21 cellular contexts compared by ENCODE assay signal in the genomic region with DNA sequence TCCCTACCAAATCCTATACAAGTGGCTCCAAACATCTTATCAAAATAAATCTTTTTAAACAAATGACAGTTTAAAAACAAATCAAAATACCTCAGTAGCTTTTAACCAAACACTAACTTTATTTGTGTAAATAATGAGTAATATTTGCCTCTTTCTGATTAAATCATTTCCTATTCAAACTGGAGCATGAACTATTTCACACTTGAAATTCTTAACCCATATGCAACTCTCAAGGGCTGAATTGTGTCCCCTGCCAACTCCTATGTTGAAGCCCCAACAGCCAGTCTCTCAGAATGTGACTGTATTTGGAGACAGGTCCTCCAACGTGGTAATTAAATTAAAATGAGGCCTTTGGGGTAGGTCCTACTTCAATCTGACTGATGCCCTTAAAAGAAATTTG. TPM values are rescaled to one million over a fixed set of nuclear protein-coding genes. Genes with fewer than 3 reads are reported as not detected.
DNase-seq lines count a peak whose midpoint lies in the region; ATAC-seq and TF ChIP-seq lines count a peak whose summit lies in the region.
"Had no signal": no experiment of that assay in that cellular context is flagged by ENCODE, and none has a peak within 500 bp of the region (broad histone marks: within the 10 kb centered on the region; RNA-seq: fewer than 3 reads in every experiment).

No MANE protein-coding gene starts in this region.

- peaks cover 8 to 24% of the 10 kb centered on the region in 2 donors for H3K36me3 Mint-ChIP-seq in CD14-positive monocyte
- H3K36me3 Mint-ChIP-seq in activated T-helper 2 cell treated with anti-CD3 and anti-CD28 coated beads, Interferon-gamma antibody, Interleukin-2, Interleukin-4, amounts not matched to agents 10 μg/mL and 5 μg/mL and 100 μg/mL, durations not matched to agents 14 hours and 24 hours and 36 hours (ENCODE audit: low read depth): peaks cover 30% of the 10 kb centered on the region
- H3K36me3 Mint-ChIP-seq: CD4-positive, CD25-positive, alpha-beta regulatory T cell had no signal

- no peak overlapping the region for H3K4me2 ChIP-seq in IMR-90 (ENCODE audit: low read depth, low read length)
- H3K4me2 ChIP-seq: A549 had no signal

- H3K4me1 Mint-ChIP-seq in CD14-positive monocyte: peaks cover 57% of the 10 kb centered on the region
- peaks cover 54% of the 10 kb centered on the region for H3K4me1 Mint-ChIP-seq in activated T-helper 2 cell treated with anti-CD3 and anti-CD28 coated beads, Interferon-gamma antibody, Interleukin-2, Interleukin-4, amounts not matched to agents 10 μg/mL and 5 μg/mL and 100 μg/mL, durations not matched to agents 14 hours and 24 hours and 36 hours (ENCODE audit: low read depth)
- H3K4me1 Mint-ChIP-seq: CD4-positive, CD25-positive, alpha-beta regulatory T cell had no signal

- H2AK9ac ChIP-seq in IMR-90 (replicated peaks; ENCODE audit: low read depth, low read length, poor library complexity): no peak overlapping the region

- H2BK15ac ChIP-seq in IMR-90 (ENCODE audit: low read depth, low read length): peak overlapping the region; percentile 32; the same call in 1 of the 3 replicates

- H3K27ac ChIP-seq in IMR-90 (ENCODE audit: insufficient read depth, low read length): no peak overlapping the region; the same call in 1 of the 2 replicates
- H3K27ac ChIP-seq in lower lobe of right lung: no peak overlapping the region
- no peak overlapping the region for H3K27ac ChIP-seq in testis
- H3K27ac ChIP-seq: A549, GM23248 had no signal

- no peak overlapping the region for H3K23ac ChIP-seq in IMR-90 (ENCODE audit: low read depth, low read length)

- intact Hi-C loops in CD14-positive monocyte (cut with micrococcal nuclease): loop anchor here (2.0 to 10.0 kb wide), 2 partner anchors 55 to 1271 kb away; a partner anchor contains a TSS
- intact Hi-C loops in IMR-90 (cut with micrococcal nuclease): no loop called here
- intact Hi-C loops in activated T-helper 2 cell treated with anti-CD3 and anti-CD28 coated beads, Interferon-gamma antibody, Interleukin-2, Interleukin-4, amounts not matched to agents 10 μg/mL and 5 μg/mL and 100 μg/mL, durations not matched to agents 14 hours and 24 hours and 36 hours (cut with micrococcal nuclease): loop anchor here (2.0 kb wide), 1 partner anchor 149 kb away; no protein-coding TSS in a partner anchor
- intact Hi-C loops in lower lobe of right lung (cut with DNase I): no loop called here
- intact Hi-C loops in testis (cut with DNase I; ENCODE audit: low total_unique reads): no loop called here

- no peak for TF ChIP-seq RAD21 in IMR-90 (IDR thresholded peaks at IDR 0.05; ENCODE audit: low read length)

- H3K27me3 Mint-ChIP-seq in CD14-positive monocyte (ENCODE audit: low read depth in 3 of 3): peaks cover 7 to 19% (median 15%) of the 10 kb centered on the region in 3 donors
- H3K27me3 Mint-ChIP-seq in activated T-helper 2 cell treated with anti-CD3 and anti-CD28 coated beads, Interferon-gamma antibody, Interleukin-2, Interleukin-4, amounts not matched to agents 10 μg/mL and 5 μg/mL and 100 μg/mL, durations not matched to agents 14 hours and 24 hours and 36 hours (ENCODE audit: low read depth): peaks cover 1% of the 10 kb centered on the region

- no peak overlapping the region for H3K14ac ChIP-seq in IMR-90 (replicated peaks; ENCODE audit: low read depth, low read length)

- H4K8ac ChIP-seq in IMR-90 (ENCODE audit: low read depth in 2 of 2, low read length in 2 of 2): no peak overlapping the region

- H4K20me1 ChIP-seq in IMR-90 (ENCODE audit: insufficient read depth, low read length): no peaks in the 10 kb centered on the region

- ATAC-seq in IMR-90 (ENCODE audit: low read depth) (no peak), lower lobe of right lung (peak; percentile 19 to 78), HG03571 (IDR thresholded peaks at IDR 0.05; ENCODE audit: unreplicated experiment) (no peak)
- ATAC-seq: A549 had no signal

- TF ChIP-seq POLR2A in IMR-90 (IDR thresholded peaks at IDR 0.05; ENCODE audit: low read depth, low read length) (no peak), testis (IDR thresholded peaks at IDR 0.05) (no peak)

- no peak overlapping the region for H3K9ac ChIP-seq in IMR-90 (ENCODE audit: low read depth, low read length)
- H3K9ac ChIP-seq: GM23248 had no signal

- peak overlapping the region in 6 of 7 donors; percentile 58 to 97 (median 94) for H3K27ac Mint-ChIP-seq in CD14-positive monocyte
- H3K27ac Mint-ChIP-seq in activated T-helper 2 cell treated with anti-CD3 and anti-CD28 coated beads, Interferon-gamma antibody, Interleukin-2, Interleukin-4, amounts not matched to agents 10 μg/mL and 5 μg/mL and 100 μg/mL, durations not matched to agents 14 hours and 24 hours and 36 hours: peak overlapping the region; percentile 52
- H3K27ac Mint-ChIP-seq: CD4-positive, CD25-positive, alpha-beta regulatory T cell; CD8-positive, alpha-beta memory T cell; IgD-negative memory B cell had no signal

- POLR2A ChIA-PET in IMR-90 (lab: Charles Lee; ENCODE audit: unreplicated experiment): interaction anchor here (0.6 kb wide), 1 partner anchor 55 kb away, joined by 3 read pairs; no protein-coding TSS in a partner anchor

- no peak overlapping the region for H4K5ac ChIP-seq in IMR-90 (ENCODE audit: low read depth, low read length)

- dilution Hi-C loops in IMR-90 (cut with HindIII; ENCODE audit: low sequenced_read_pairs, unreplicated experiment): no loop called here

- no peaks in the 10 kb centered on the region for H3K9me3 ChIP-seq in IMR-90 (ENCODE audit: control insufficient read depth, insufficient read depth, low read length)
- H3K9me3 ChIP-seq in lower lobe of right lung: no peaks in the 10 kb centered on the region
- no peaks in the 10 kb centered on the region for H3K9me3 ChIP-seq in testis

- 0 out of 2 replicates have a peak, but pooled peaks cover 3% of the 10 kb centered on the region for H3K9me1 ChIP-seq in IMR-90 (ENCODE audit: insufficient read depth, low read length)

- no peak overlapping the region for H2BK5ac ChIP-seq in IMR-90 (ENCODE audit: low read depth, low read length, poor library complexity, severe bottlenecking)

- no peak overlapping the region for H2AFZ ChIP-seq in IMR-90 (replicated peaks; ENCODE audit: low read length, poor library complexity)
- H2AFZ ChIP-seq: GM23248 had no signal

- no peaks in the 10 kb centered on the region for H3K79me1 ChIP-seq in IMR-90 (ENCODE audit: low read depth in 1 of 2, low read length in 2 of 2)

- H3K9me3 Mint-ChIP-seq in CD14-positive monocyte: peaks cover 3 to 13% (median 8%) of the 10 kb centered on the region in 7 donors
- peaks cover 40% of the 10 kb centered on the region for H3K9me3 Mint-ChIP-seq in activated T-helper 2 cell treated with anti-CD3 and anti-CD28 coated beads, Interferon-gamma antibody, Interleukin-2, Interleukin-4, amounts not matched to agents 10 μg/mL and 5 μg/mL and 100 μg/mL, durations not matched to agents 14 hours and 24 hours and 36 hours

- no peak overlapping the region for H2AK5ac ChIP-seq in IMR-90 (ENCODE audit: low read depth, low read length)

- no peak for DNase-seq in CD14-positive monocyte (ENCODE audit: low spot score)
- no peak for DNase-seq in IMR-90
- DNase-seq in activated T-helper 2 cell treated with anti-CD3 and anti-CD28 coated beads, Interferon-gamma antibody, Interleukin-2, Interleukin-4, amounts not matched to agents 10 μg/mL and 5 μg/mL and 100 μg/mL, durations not matched to agents 14 hours and 24 hours and 36 hours (ENCODE audit: low spot score): no peak
- no peak for DNase-seq in lower lobe of right lung
- no peak for DNase-seq in H7
- DNase-seq in NCI-H345 (lab: John Stamatoyannopoulos, UW): no peak
- DNase-seq in testis: no peak
- DNase-seq: CD4-positive, CD25-positive, alpha-beta regulatory T cell; CD8-positive, alpha-beta memory T cell; COR-L47; DMS 273 treated with DMSO at 0.1 percent for 48 hours; DMS79; GDM1; GM23248; HCEC 1CT; KBM-7 had no signal

- CTCF ChIA-PET in IMR-90 (lab: Yijun Ruan, JAX): no interaction called here

- H3K18ac ChIP-seq in IMR-90 (ENCODE audit: low read depth, low read length): no peak overlapping the region

- H3K36me3 ChIP-seq in IMR-90 (ENCODE audit: control insufficient read depth, insufficient read depth, low read length) (no peaks in the 10 kb centered on the region), lower lobe of right lung (no peaks in the 10 kb centered on the region), H7 (replicated peaks; ENCODE audit: control insufficient read depth, insufficient read depth, low read length) (no peaks in the 10 kb centered on the region), testis (ENCODE audit: low read depth, missing control alignments) (no peaks in the 10 kb centered on the region)

- in situ Hi-C loops in IMR-90 (cut with MboI; ENCODE audit: low sequenced_read_pairs): no loop called here

- H3K56ac ChIP-seq in IMR-90 (ENCODE audit: extremely low read depth, insufficient read depth, low read length): no peak overlapping the region

- no CpG with 5 or more reads among the region's 1 CpG for WGBS in IMR-90 (ENCODE audit: extremely low coverage in 2 of 2, insufficient read length in 1 of 2), 2 experiments
- 76 to 83% methylated on average over 1 of the region's 1 CpG for WGBS in testis, 2 donors

- peaks cover 3% of the 10 kb centered on the region; the same call in 1 of the 2 replicates for H3K4me1 ChIP-seq in IMR-90 (ENCODE audit: control insufficient read depth, insufficient read depth, low read length)
- peaks cover 9% of the 10 kb centered on the region for H3K4me1 ChIP-seq in lower lobe of right lung
- no peaks in the 10 kb centered on the region for H3K4me1 ChIP-seq in testis
- H3K4me1 ChIP-seq: A549 had no signal

- H3K4me3 Mint-ChIP-seq in CD14-positive monocyte: peak overlapping the region in 1 of 2 donors; percentile 26
- no peak overlapping the region for H3K4me3 Mint-ChIP-seq in activated T-helper 2 cell treated with anti-CD3 and anti-CD28 coated beads, Interferon-gamma antibody, Interleukin-2, Interleukin-4, amounts not matched to agents 10 μg/mL and 5 μg/mL and 100 μg/mL, durations not matched to agents 14 hours and 24 hours and 36 hours (ENCODE audit: low read depth)
- H3K4me3 Mint-ChIP-seq: B cell; CD4-positive, CD25-positive, alpha-beta regulatory T cell; CD8-positive, alpha-beta memory T cell had no signal

- no peak overlapping the region for H3K4me3 ChIP-seq in IMR-90 (ENCODE audit: insufficient read depth, low read depth, low read length)
- H3K4me3 ChIP-seq in lower lobe of right lung: no peak overlapping the region
- no peak overlapping the region for H3K4me3 ChIP-seq in H7 (ENCODE audit: insufficient read depth, low read depth, low read length)
- no peak overlapping the region for H3K4me3 ChIP-seq in testis
- H3K4me3 ChIP-seq: A549; BLaER1 treated with 17β-estradiol and CSF1 and Interleukin-3, amounts not matched to agents 10 nM and 100 nM; GM23248 had no signal

- H3K4ac ChIP-seq in IMR-90 (ENCODE audit: low read depth, low read length): no peak overlapping the region

- no peak for TF ChIP-seq CTCF in CD14-positive monocyte (IDR thresholded peaks at IDR 0.05)
- TF ChIP-seq CTCF in IMR-90 (conservative IDR thresholded peaks at IDR 0.05; ENCODE audit: low read depth, low read length): no peak
- no peak for TF ChIP-seq CTCF in lower lobe of right lung (IDR thresholded peaks at IDR 0.05)
- no peak for TF ChIP-seq CTCF in testis (IDR thresholded peaks at IDR 0.05)

- H4K91ac ChIP-seq in IMR-90 (ENCODE audit: insufficient read depth, low read depth, low read length): no peak overlapping the region

- H2BK120ac ChIP-seq in IMR-90 (ENCODE audit: low read depth, low read length): peak overlapping the region; percentile 68

- H2BK20ac ChIP-seq in IMR-90 (ENCODE audit: low read depth, low read length): no peak overlapping the region

- H3K27me3 ChIP-seq in IMR-90 (ENCODE audit: control insufficient read depth, insufficient read depth, low read length): no peaks in the 10 kb centered on the region
- no peaks in the 10 kb centered on the region for H3K27me3 ChIP-seq in lower lobe of right lung (ENCODE audit: low read depth)
- H3K27me3 ChIP-seq in H7 (ENCODE audit: control insufficient read depth, insufficient read depth, low read length): no peaks in the 10 kb centered on the region
- H3K27me3 ChIP-seq in testis: no peaks in the 10 kb centered on the region

- no TSS peak for BruUV-seq in IMR-90 (replicated peaks; lab: Mats Ljungman, UMichigan)

RNA-seq across cellular contexts. Expression of a gene that starts 55.9 kb away (rescaled TPM):
- polyA plus RNA-seq in CD14-positive monocyte (1 to 10 TPM; 2.4 to 7.4 TPM), IMR-90 (2012; rRNA removed) (5.1 and 6.6 TPM in 2 replicates), testis (ENCODE audit: insufficient read depth, low read depth, low replicate concordance) (6.7 TPM)
- total RNA-seq in IMR-90 (2012; rRNA removed) (8.6 and 9.9 TPM in 2 replicates), lower lobe of right lung (36.1 TPM), testis (10 to 100 TPM in 1 of 2 donors, 1 to 10 TPM in 1; 7.6 to 13.8 TPM)
- polyA plus RNA-seq in IMR-90 (2012; cell fraction: cytosol; rRNA removed): 1.4 and 2.7 TPM in 2 replicates
- 6.9 and 16.5 TPM in 2 replicates for polyA plus RNA-seq in IMR-90 (2012; cell fraction: nucleus; rRNA removed; ENCODE audit: low replicate concordance)
- total RNA-seq in activated T-helper 2 cell treated with anti-CD3 and anti-CD28 coated beads, Interferon-gamma antibody, Interleukin-2, Interleukin-4, amounts not matched to agents 10 μg/mL and 5 μg/mL and 100 μg/mL, durations not matched to agents 14 hours and 24 hours and 36 hours: 91.5 and 93.2 TPM in 2 replicates
- 4.2 and 4.7 TPM in 2 replicates for total RNA-seq in H7 (2014; rRNA removed; shearing (Covaris generic))
- polyA plus RNA-seq: A549 had no signal

Comparison
In these comparisons a context has a peak if more than half of its experiments do, and no peak if none do; other contexts are left out.
1. ATAC-seq: peak in lower lobe of right lung (2 of 2); none in IMR-90 (single experiment) and HG03571 (single experiment).
2. intact Hi-C loops: an anchor here in CD14-positive monocyte (2.0 to 10.0 kb wide) and activated T-helper 2 cell treated with anti-CD3 and anti-CD28 coated beads, Interferon-gamma antibody, Interleukin-2, Interleukin-4, amounts not matched to agents 10 μg/mL and 5 μg/mL and 100 μg/mL, durations not matched to agents 14 hours and 24 hours and 36 hours (2.0 kb wide); none called in IMR-90, lower lobe of right lung and testis.